ENCODE assay signal across 8 cellular contexts in the genomic region with DNA sequence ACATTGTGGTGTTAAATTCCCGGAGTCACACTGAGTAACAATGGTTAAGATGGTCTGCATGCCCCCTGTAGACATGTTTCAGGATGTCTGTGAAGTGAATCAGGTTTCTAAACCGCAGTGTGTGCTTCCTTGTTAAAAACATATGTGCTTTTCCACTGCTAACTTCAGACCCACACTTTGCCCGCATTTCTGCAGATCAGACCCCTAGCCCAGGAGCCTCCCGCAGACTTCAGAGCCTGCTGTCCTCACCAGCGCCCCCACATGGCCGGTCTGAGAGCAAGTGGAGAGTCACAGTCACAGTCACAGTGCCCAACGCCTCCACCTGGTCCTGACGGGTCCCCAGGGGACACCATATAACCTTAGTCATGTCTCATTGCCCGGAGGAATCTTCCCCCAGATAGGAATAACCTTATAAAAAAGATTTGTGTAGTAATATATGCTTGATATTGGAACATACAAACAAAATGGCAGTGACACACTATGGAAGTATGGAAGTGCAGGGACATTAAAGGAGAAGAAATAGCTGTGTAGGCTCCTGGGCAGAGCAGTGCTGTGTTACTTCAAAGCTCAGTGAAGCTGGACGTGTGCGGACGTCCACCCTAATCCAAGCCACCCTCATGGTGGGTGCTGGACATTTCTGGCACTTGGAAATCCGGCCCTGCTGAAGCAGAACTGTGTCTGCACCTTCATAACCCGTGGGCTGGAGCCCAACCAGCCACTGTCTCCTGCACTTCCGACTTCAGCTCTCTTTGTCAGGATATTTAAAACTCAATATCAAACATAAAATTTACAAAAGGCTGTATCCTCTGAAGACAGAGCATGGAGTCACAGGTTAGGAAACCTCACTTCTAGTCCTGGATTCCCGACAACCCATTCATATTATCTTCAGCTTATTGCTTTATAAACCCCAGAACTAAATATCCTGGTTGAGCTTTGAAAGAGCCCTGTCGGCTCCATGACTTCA. TPM values are rescaled to one million over a fixed set of nuclear protein-coding genes. Genes with fewer than 3 reads are reported as not detected.
DNase-seq lines count a peak whose midpoint lies in the region; ATAC-seq, FAIRE-seq and TF ChIP-seq lines count a peak whose summit lies in the region.

No MANE protein-coding gene starts in this region.

- H3K27me3 ChIP-seq in bronchial epithelial cell (ENCODE audit: control insufficient read depth, insufficient read depth, low read length) (no peaks in the 10 kb centered on the region), dorsolateral prefrontal cortex (no peaks in the 10 kb centered on the region)

- peak overlapping the region in 7 of 59 donors; percentile 4 to 85 (median 41) for H3K27ac ChIP-seq in dorsolateral prefrontal cortex

- peaks cover 8 to 25% (median 15%) of the 10 kb centered on the region in 4 donors for H3K4me1 Mint-ChIP-seq in naive thymus-derived CD8-positive, alpha-beta T cell

- no peak for DNase-seq in GM10266 (ENCODE audit: extremely low spot score)
- DNase-seq in bronchial epithelial cell (ENCODE audit: low read depth): no peak
- peak in 5 of 10 donors; percentile 25 to 32 (median 29) for DNase-seq in naive thymus-derived CD8-positive, alpha-beta T cell
- DNase-seq in epidermal melanocyte (ENCODE audit: insufficient read length, low spot score): no peak
- DNase-seq in mucosa of descending colon: no peak
- no peak for DNase-seq in dorsolateral prefrontal cortex

- H3K36me3 Mint-ChIP-seq in naive thymus-derived CD8-positive, alpha-beta T cell: no peaks in the 10 kb centered on the region

- intact Hi-C loops in mucosa of descending colon (cut with DNase I, micrococcal nuclease) (no loop called here), dorsolateral prefrontal cortex (cut with DNase I) (no loop called here)

- H3K36me3 ChIP-seq in bronchial epithelial cell (ENCODE audit: control insufficient read depth, insufficient read depth, low read length): no peaks in the 10 kb centered on the region
- H3K36me3 ChIP-seq in mucosa of descending colon (ENCODE audit: low read depth): no peaks in the 10 kb centered on the region

- H3K4me3 ChIP-seq in bronchial epithelial cell (ENCODE audit: low read depth, low read length) (no peak overlapping the region), mucosa of descending colon (no peak overlapping the region), dorsolateral prefrontal cortex (no peak overlapping the region)

- no peak for FAIRE-seq in bronchial epithelial cell (lab: Jason Lieb, UNC)

- H3K9me3 ChIP-seq in mucosa of descending colon: no peaks in the 10 kb centered on the region

- H3K27ac Mint-ChIP-seq in naive thymus-derived CD8-positive, alpha-beta T cell: peak overlapping the region in 1 of 10 donors; percentile 37

- H3K4me1 ChIP-seq in mucosa of descending colon (ENCODE audit: low read depth): peaks cover 6% of the 10 kb centered on the region

- peak; percentile 37 to 38 for ATAC-seq in naive thymus-derived CD8-positive, alpha-beta T cell
- ATAC-seq in GM18511 (IDR thresholded peaks at IDR 0.05; ENCODE audit: unreplicated experiment) (no peak), mucosa of descending colon (no peak)

- POLR2A ChIA-PET in naive thymus-derived CD8-positive, alpha-beta T cell (lab: Charles Lee): interaction anchor here (1.4 kb wide), 1 partner anchor 40 kb away, joined by 4 read pairs; a partner anchor contains a TSS

- H3K4me3 Mint-ChIP-seq in naive thymus-derived CD8-positive, alpha-beta T cell: no peak overlapping the region

- H3K27me3 Mint-ChIP-seq in naive thymus-derived CD8-positive, alpha-beta T cell: peaks cover 0 to 2% (median 0%) of the 10 kb centered on the region in 5 donors

- H3K9me3 Mint-ChIP-seq in naive thymus-derived CD8-positive, alpha-beta T cell: no peaks in the 10 kb centered on the region

- TF ChIP-seq CTCF in GM10266 (IDR thresholded peaks at IDR 0.05; ENCODE audit: control insufficient read depth, insufficient read depth, low read depth, missing control alignments) (peak; percentile 43), LNCAP (IDR thresholded peaks at IDR 0.05) (peak; percentile 47), bronchial epithelial cell (IDR thresholded peaks at IDR 0.05; ENCODE audit: insufficient read depth, low read length, severe bottlenecking) (peak; percentile 56), mucosa of descending colon (IDR thresholded peaks at IDR 0.05) (no peak), dorsolateral prefrontal cortex (IDR thresholded peaks at IDR 0.05 in 54 of 56, conservative IDR thresholded peaks at IDR 0.05 in 2 of 56; ENCODE audit: low read depth in 1 of 56, partially characterized antibody in 56 of 56) (peak in 13 of 56 donors; percentile 7 to 31 (median 14))

RNA-seq across cellular contexts. Expression of a gene that starts 29.0 kb away (rescaled TPM):
- 24.7 and 29.2 TPM in 2 replicates for total RNA-seq in bronchial epithelial cell
- total RNA-seq in naive thymus-derived CD8-positive, alpha-beta T cell: 1 to 10 TPM; 1.4 to 1.5 TPM
- 1 to 10 TPM in 2 of 3 donors, under 1 TPM in 1; 0.15 to 2.0 (median 1.1) TPM for polyA plus RNA-seq in naive thymus-derived CD8-positive, alpha-beta T cell
- total RNA-seq in mucosa of descending colon: 10 to 100 TPM in 2 of 3 donors, 1 to 10 TPM in 1; 5.4 to 19.7 (median 18.3) TPM
- total RNA-seq in dorsolateral prefrontal cortex: 10 to 100 TPM in 109 of 120 experiments, 1 to 10 TPM in 11; 7.2 to 31.4 (median 14.2) TPM

RNA-seq across cellular contexts. Expression of a gene that starts 40.3 kb away (rescaled TPM):
- 12.9 and 30.7 TPM in 2 replicates for total RNA-seq in bronchial epithelial cell
- 10 to 100 TPM; 14.2 to 16.0 TPM for total RNA-seq in naive thymus-derived CD8-positive, alpha-beta T cell
- polyA plus RNA-seq in naive thymus-derived CD8-positive, alpha-beta T cell: 10 to 100 TPM; 10.6 to 16.0 (median 15.6) TPM
- total RNA-seq in mucosa of descending colon: 10 to 100 TPM in 1 of 3 donors, 1 to 10 TPM in 2; 3.2 to 10.7 (median 5.7) TPM
- total RNA-seq in dorsolateral prefrontal cortex: 10 to 100 TPM in 9 of 120 experiments, 1 to 10 TPM in 111; 2.7 to 14.6 (median 6.1) TPM

RNA-seq across cellular contexts. Expression of a gene that starts 43.3 kb away (rescaled TPM):
- total RNA-seq in bronchial epithelial cell (75.8 and 158 TPM in 2 replicates), mucosa of descending colon (10 to 100 TPM; 60.1 to 73.9 (median 62.9) TPM), dorsolateral prefrontal cortex (100 to 1,000 TPM in 27 of 120 experiments, 10 to 100 TPM in 93; 45.5 to 124 (median 88.3) TPM)
- total RNA-seq in naive thymus-derived CD8-positive, alpha-beta T cell: 10 to 100 TPM; 38.7 to 44.3 TPM
- 100 to 1,000 TPM; 119 to 135 (median 134) TPM for polyA plus RNA-seq in naive thymus-derived CD8-positive, alpha-beta T cell

RNA-seq across cellular contexts. Expression of a gene that starts 55.7 kb away (rescaled TPM):
- total RNA-seq in bronchial epithelial cell: 0.53 and 1.2 TPM in 2 replicates
- not detected for total RNA-seq in naive thymus-derived CD8-positive, alpha-beta T cell
- polyA plus RNA-seq in naive thymus-derived CD8-positive, alpha-beta T cell: not detected
- under 1 TPM; 0.14 to 0.44 (median 0.17) TPM for total RNA-seq in mucosa of descending colon
- 1 to 10 TPM in 35 of 120 experiments, under 1 TPM in 85; 0.20 to 3.7 (median 0.77) TPM for total RNA-seq in dorsolateral prefrontal cortex

Comparison
In these comparisons a context has a peak if more than half of its experiments do, and no peak if none do; other contexts are left out.
1. ATAC-seq: peak in naive thymus-derived CD8-positive, alpha-beta T cell (2 of 2); none in GM18511 (single experiment) and mucosa of descending colon (single experiment).